Comparison of ENCODE assay signal across 1 cellular context in the genomic region with DNA sequence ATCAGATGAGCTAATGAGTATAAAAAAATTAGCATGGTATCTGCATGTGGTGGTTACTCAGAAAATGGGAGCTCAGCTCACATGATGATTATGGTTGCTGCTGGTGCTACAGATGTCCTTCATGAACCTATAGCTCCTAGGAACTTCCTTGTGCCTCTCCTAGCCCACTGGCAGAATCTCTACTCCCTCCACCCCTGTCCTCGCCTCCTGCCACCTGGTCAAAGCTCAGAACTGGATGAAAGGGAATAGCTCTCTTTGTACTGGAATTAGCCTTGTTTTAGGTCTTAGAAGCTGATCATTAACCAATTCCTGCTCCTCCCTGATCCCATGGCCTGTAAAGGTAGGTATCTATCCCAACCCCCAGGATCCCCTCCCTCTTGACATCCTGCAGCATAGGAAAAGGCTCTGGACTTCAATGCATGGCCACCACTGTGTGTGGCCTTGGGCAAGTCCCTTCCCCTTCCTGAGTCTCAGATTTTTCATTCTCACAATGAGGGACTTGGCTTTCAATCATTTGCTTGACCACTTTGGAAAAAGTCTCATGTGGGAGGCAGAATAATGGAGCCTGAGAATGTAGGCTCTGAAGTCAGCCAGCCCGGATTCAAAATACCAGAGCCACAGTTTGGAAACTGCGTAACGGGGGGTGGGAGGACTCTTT.
TF ChIP-seq lines count a peak whose summit lies in the region.

No MANE protein-coding gene starts in this region.

TF ChIP-seq in HepG2, 621 proteins besides CTCF, POLR2A, EP300 and RAD21 (continued from another document and continues in another):
- TF ChIP-seq HMGXB4 (CRISPR knock-in tag; IDR thresholded peaks at IDR 0.05; ENCODE audit: borderline replicate concordance in 1 of 2, low read depth in 1 of 2) (peak in 1 of 2 experiments; percentile 36; a peak in 1 of 4 replicates), ZNF550 (CRISPR knock-in tag; IDR thresholded peaks at IDR 0.05; ENCODE audit: borderline replicate concordance) (no peak), KLF12 (CRISPR knock-in tag; IDR thresholded peaks at IDR 0.05; ENCODE audit: borderline replicate concordance) (0 out of 2 replicates have a peak, but pooled peaks have one; percentile 8), ZNF431 (CRISPR knock-in tag; IDR thresholded peaks at IDR 0.05; ENCODE audit: borderline replicate concordance, low read depth) (peak; percentile 89), GATAD1 (CRISPR knock-in tag; IDR thresholded peaks at IDR 0.05) (peak; percentile 66; the same call in 1 of the 2 replicates), ZNF598 (CRISPR knock-in tag; IDR thresholded peaks at IDR 0.05; ENCODE audit: borderline replicate concordance) (0 out of 2 replicates have a peak, but pooled peaks have one; percentile 32), ZNF546 (CRISPR knock-in tag; conservative IDR thresholded peaks at IDR 0.05) (no peak), STAG1 (CRISPR knock-in tag; IDR thresholded peaks at IDR 0.05) (peak; percentile 31), ZNF878 (CRISPR knock-in tag; IDR thresholded peaks at IDR 0.05) (peak; percentile 81; the same call in 1 of the 2 replicates), ZKSCAN1 (IDR thresholded peaks at IDR 0.05; ENCODE audit: low read length) (no peak), HIVEP1 (CRISPR knock-in tag; IDR thresholded peaks at IDR 0.05) (0 out of 2 replicates have a peak, but pooled peaks have one; percentile 13), ZUFSP (CRISPR knock-in tag; IDR thresholded peaks at IDR 0.05; ENCODE audit: borderline replicate concordance) (no peak), ZNF530 (CRISPR knock-in tag; IDR thresholded peaks at IDR 0.05; ENCODE audit: low read depth) (no peak), MYNN (CRISPR knock-in tag; IDR thresholded peaks at IDR 0.05; ENCODE audit: low read depth) (peak; percentile 35; the same call in 1 of the 2 replicates), BRCA1 (CRISPR knock-in tag; IDR thresholded peaks at IDR 0.05) (peak; percentile 6; the same call in 1 of the 2 replicates), ZFP36L1 (CRISPR knock-in tag; IDR thresholded peaks at IDR 0.05) (no peak), NONO (IDR thresholded peaks at IDR 0.05) (no peak), NONO (CRISPR knock-in tag; conservative IDR thresholded peaks at IDR 0.05) (peak; percentile 90), TEF (CRISPR knock-in tag; IDR thresholded peaks at IDR 0.05) (no peak), ZNF317 (CRISPR knock-in tag; IDR thresholded peaks at IDR 0.05) (peak; percentile 60), GPN1 (CRISPR knock-in tag; IDR thresholded peaks at IDR 0.05; ENCODE audit: borderline replicate concordance) (no peak), GFI1 (CRISPR knock-in tag; IDR thresholded peaks at IDR 0.05; ENCODE audit: borderline replicate concordance) (peak; percentile 68; the same call in 1 of the 2 replicates), FOXO1 (CRISPR knock-in tag; IDR thresholded peaks at IDR 0.05) (peak; percentile 68), ZNF10 (CRISPR knock-in tag; IDR thresholded peaks at IDR 0.05; ENCODE audit: borderline replicate concordance, low read depth) (no peak), HDAC2 (CRISPR knock-in tag; IDR thresholded peaks at IDR 0.05) (peak; percentile 96), NR2F2 (IDR thresholded peaks at IDR 0.05; ENCODE audit: borderline replicate concordance, low read depth) (peak; percentile 62; the same call in 1 of the 2 replicates), HNRNPUL1 (IDR thresholded peaks at IDR 0.05; ENCODE audit: low read depth, low read length) (peak; percentile 59; the same call in 1 of the 2 replicates), MTF1 (CRISPR knock-in tag; IDR thresholded peaks at IDR 0.05) (no peak), ZSCAN25 (CRISPR knock-in tag; IDR thresholded peaks at IDR 0.05) (peak; percentile 92), ZNF124 (CRISPR knock-in tag; IDR thresholded peaks at IDR 0.05) (peak; percentile 97), ZBTB7A (CRISPR knock-in tag; IDR thresholded peaks at IDR 0.05) (0 out of 2 replicates have a peak, but pooled peaks have one; percentile 20), LRRFIP1 (CRISPR knock-in tag; conservative IDR thresholded peaks at IDR 0.05) (no peak), ZNF792 (CRISPR knock-in tag; IDR thresholded peaks at IDR 0.05) (peak; percentile 98), PITX1 (CRISPR knock-in tag; IDR thresholded peaks at IDR 0.05) (peak; percentile 99)
- TF ChIP-seq, protein P1, sequence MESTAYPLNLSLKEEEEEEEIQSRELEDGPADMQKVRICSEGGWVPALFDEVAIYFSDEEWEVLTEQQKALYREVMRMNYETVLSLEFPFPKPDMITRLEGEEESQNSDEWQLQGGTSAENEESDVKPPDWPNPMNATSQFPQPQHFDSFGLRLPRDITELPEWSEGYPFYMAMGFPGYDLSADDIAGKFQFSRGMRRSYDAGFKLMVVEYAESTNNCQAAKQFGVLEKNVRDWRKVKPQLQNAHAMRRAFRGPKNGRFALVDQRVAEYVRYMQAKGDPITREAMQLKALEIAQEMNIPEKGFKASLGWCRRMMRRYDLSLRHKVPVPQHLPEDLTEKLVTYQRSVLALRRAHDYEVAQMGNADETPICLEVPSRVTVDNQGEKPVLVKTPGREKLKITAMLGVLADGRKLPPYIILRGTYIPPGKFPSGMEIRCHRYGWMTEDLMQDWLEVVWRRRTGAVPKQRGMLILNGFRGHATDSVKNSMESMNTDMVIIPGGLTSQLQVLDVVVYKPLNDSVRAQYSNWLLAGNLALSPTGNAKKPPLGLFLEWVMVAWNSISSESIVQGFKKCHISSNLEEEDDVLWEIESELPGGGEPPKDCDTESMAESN (CRISPR knock-in tag; conservative IDR thresholded peaks at IDR 0.05): no peak; the same call in none of the 2 replicates
- TF ChIP-seq, protein P2, sequence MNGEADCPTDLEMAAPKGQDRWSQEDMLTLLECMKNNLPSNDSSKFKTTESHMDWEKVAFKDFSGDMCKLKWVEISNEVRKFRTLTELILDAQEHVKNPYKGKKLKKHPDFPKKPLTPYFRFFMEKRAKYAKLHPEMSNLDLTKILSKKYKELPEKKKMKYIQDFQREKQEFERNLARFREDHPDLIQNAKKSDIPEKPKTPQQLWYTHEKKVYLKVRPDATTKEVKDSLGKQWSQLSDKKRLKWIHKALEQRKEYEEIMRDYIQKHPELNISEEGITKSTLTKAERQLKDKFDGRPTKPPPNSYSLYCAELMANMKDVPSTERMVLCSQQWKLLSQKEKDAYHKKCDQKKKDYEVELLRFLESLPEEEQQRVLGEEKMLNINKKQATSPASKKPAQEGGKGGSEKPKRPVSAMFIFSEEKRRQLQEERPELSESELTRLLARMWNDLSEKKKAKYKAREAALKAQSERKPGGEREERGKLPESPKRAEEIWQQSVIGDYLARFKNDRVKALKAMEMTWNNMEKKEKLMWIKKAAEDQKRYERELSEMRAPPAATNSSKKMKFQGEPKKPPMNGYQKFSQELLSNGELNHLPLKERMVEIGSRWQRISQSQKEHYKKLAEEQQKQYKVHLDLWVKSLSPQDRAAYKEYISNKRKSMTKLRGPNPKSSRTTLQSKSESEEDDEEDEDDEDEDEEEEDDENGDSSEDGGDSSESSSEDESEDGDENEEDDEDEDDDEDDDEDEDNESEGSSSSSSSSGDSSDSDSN (CRISPR knock-in tag; IDR thresholded peaks at IDR 0.05): peak; percentile 67
- TF ChIP-seq, protein P3, sequence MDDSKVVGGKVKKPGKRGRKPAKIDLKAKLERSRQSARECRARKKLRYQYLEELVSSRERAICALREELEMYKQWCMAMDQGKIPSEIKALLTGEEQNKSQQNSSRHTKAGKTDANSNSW (CRISPR knock-in tag; IDR thresholded peaks at IDR 0.05; ENCODE audit: borderline replicate concordance): no peak
- TF ChIP-seq, protein P4, sequence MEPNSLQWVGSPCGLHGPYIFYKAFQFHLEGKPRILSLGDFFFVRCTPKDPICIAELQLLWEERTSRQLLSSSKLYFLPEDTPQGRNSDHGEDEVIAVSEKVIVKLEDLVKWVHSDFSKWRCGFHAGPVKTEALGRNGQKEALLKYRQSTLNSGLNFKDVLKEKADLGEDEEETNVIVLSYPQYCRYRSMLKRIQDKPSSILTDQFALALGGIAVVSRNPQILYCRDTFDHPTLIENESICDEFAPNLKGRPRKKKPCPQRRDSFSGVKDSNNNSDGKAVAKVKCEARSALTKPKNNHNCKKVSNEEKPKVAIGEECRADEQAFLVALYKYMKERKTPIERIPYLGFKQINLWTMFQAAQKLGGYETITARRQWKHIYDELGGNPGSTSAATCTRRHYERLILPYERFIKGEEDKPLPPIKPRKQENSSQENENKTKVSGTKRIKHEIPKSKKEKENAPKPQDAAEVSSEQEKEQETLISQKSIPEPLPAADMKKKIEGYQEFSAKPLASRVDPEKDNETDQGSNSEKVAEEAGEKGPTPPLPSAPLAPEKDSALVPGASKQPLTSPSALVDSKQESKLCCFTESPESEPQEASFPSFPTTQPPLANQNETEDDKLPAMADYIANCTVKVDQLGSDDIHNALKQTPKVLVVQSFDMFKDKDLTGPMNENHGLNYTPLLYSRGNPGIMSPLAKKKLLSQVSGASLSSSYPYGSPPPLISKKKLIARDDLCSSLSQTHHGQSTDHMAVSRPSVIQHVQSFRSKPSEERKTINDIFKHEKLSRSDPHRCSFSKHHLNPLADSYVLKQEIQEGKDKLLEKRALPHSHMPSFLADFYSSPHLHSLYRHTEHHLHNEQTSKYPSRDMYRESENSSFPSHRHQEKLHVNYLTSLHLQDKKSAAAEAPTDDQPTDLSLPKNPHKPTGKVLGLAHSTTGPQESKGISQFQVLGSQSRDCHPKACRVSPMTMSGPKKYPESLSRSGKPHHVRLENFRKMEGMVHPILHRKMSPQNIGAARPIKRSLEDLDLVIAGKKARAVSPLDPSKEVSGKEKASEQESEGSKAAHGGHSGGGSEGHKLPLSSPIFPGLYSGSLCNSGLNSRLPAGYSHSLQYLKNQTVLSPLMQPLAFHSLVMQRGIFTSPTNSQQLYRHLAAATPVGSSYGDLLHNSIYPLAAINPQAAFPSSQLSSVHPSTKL (CRISPR knock-in tag; IDR thresholded peaks at IDR 0.05): peak; percentile 97
- TF ChIP-seq, protein P5, sequence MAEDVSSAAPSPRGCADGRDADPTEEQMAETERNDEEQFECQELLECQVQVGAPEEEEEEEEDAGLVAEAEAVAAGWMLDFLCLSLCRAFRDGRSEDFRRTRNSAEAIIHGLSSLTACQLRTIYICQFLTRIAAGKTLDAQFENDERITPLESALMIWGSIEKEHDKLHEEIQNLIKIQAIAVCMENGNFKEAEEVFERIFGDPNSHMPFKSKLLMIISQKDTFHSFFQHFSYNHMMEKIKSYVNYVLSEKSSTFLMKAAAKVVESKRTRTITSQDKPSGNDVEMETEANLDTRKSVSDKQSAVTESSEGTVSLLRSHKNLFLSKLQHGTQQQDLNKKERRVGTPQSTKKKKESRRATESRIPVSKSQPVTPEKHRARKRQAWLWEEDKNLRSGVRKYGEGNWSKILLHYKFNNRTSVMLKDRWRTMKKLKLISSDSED (CRISPR knock-in tag; IDR thresholded peaks at IDR 0.05): no peak
- TF ChIP-seq, protein P6, sequence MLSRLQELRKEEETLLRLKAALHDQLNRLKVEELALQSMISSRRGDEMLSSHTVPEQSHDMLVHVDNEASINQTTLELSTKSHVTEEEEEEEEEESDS (CRISPR knock-in tag; IDR thresholded peaks at IDR 0.05; ENCODE audit: borderline replicate concordance): no peak
